Comparison of ENCODE assay signal across 12 cellular contexts in the genomic region with DNA sequence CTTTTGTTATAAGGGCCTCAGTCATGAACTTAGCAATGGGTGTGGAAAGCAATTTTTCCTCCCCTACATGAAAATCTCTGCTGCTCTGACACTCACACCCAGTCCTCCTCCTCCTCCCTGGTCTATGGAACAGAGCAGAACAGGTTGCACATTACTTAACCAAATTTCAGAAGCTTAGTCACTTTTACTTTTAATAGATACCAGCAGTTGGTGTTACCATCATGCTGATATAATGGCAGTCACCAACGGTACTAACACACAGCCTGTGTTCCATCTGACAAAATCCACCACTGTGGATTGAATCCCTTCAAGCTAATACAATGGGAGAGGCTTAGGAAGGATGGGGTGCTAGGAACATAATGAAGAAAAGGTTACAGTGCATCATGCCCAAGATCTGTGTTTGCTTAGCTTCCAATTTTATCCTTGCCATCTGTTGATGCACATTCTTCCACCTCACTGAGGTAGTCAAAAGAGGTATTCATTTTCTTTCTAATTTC. TPM values are rescaled to one million over a fixed set of nuclear protein-coding genes. Genes with fewer than 3 reads are reported as not detected.
A peak's percentile ranks its signal among the peaks of the same experiment; 100 is the strongest.
DNase-seq lines count a peak whose midpoint lies in the region; ATAC-seq and TF ChIP-seq lines count a peak whose summit lies in the region.
"Had no signal": no experiment of that assay in that cellular context is flagged by ENCODE, and none has a peak within 500 bp of the region (broad histone marks: within the 10 kb centered on the region; RNA-seq: fewer than 3 reads in every experiment).

No MANE protein-coding gene starts in this region.

- no peak for TF ChIP-seq CTCF in VCaP (conservative IDR thresholded peaks at IDR 0.05)

- H3K27ac ChIP-seq in CD8-positive, alpha-beta memory T cell (ENCODE audit: low read depth, low read length), result no peak overlapping the region
- 0 out of 2 replicates have a peak overlapping the region, but pooled peaks have one; percentile 79 for H3K27ac ChIP-seq in VCaP
- H3K27ac ChIP-seq in naive thymus-derived CD4-positive, alpha-beta T cell (ENCODE audit: low read depth, low read length), result no peak overlapping the region

- H3K4me3 ChIP-seq in CD8-positive, alpha-beta memory T cell (ENCODE audit: low read length), result no peak overlapping the region
- H3K4me3 ChIP-seq in naive thymus-derived CD4-positive, alpha-beta T cell (ENCODE audit: low read length), result no peak overlapping the region
- H3K4me3 ChIP-seq: coronary artery, HAP-1 had no signal

- ATAC-seq in naive thymus-derived CD4-positive, alpha-beta T cell, result no peak
- no peak for ATAC-seq in GM21723 (IDR thresholded peaks at IDR 0.05; ENCODE audit: unreplicated experiment)

- intact Hi-C loops in naive thymus-derived CD4-positive, alpha-beta T cell (cut with micrococcal nuclease), result loop anchor here in 1 of 2 donors (5.0 kb wide), 1 partner anchor 36 kb away; no protein-coding TSS in a partner anchor
- intact Hi-C loops in activated T-helper 1 cell treated with anti-CD3 and anti-CD28 coated beads, Interleukin-12 subunit alpha, Interleukin-12 subunit beta, Interleukin-2, Interleukin-4 antibody, amounts not matched to agents 30 ng/mL and 10 ng/mL and 1 ng/mL, durations not matched to agents 14 hours and 24 hours and 36 hours (cut with micrococcal nuclease), result loop anchor here (5.0 kb wide), 1 partner anchor 36 kb away; no protein-coding TSS in a partner anchor

- no peak overlapping the region for H3K4me3 Mint-ChIP-seq in CD8-positive, alpha-beta memory T cell
- peak overlapping the region in 4 of 10 donors; percentile 4 to 10 (median 6) for H3K4me3 Mint-ChIP-seq in naive thymus-derived CD4-positive, alpha-beta T cell
- no peak overlapping the region for H3K4me3 Mint-ChIP-seq in activated T-helper 1 cell treated with anti-CD3 and anti-CD28 coated beads, Interleukin-12 subunit alpha, Interleukin-12 subunit beta, Interleukin-2, Interleukin-4 antibody, amounts not matched to agents 30 ng/mL and 10 ng/mL and 1 ng/mL, durations not matched to agents 14 hours and 24 hours and 36 hours

- DNase-seq in CD8-positive, alpha-beta memory T cell, result no peak
- DNase-seq in HT-29 (ENCODE audit: low spot score), result peak; percentile 31
- no peak for DNase-seq in naive thymus-derived CD4-positive, alpha-beta T cell
- DNase-seq in NOMO-1 treated with dmso at 0.1 percent for 144 hours (lab: John Stamatoyannopoulos, UW; ENCODE audit: unreplicated experiment), result no peak
- no peak for DNase-seq in RKO (ENCODE audit: low spot score)
- no peak for DNase-seq in activated T-helper 1 cell treated with anti-CD3 and anti-CD28 coated beads, Interleukin-12 subunit alpha, Interleukin-12 subunit beta, Interleukin-2, Interleukin-4 antibody, amounts not matched to agents 30 ng/mL and 10 ng/mL and 1 ng/mL, durations not matched to agents 14 hours and 24 hours and 36 hours (ENCODE audit: low spot score)
- DNase-seq: glutamatergic neuron, NCI-H2029 treated with DMSO at 0.1 percent for 48 hours had no signal

- no peaks in the 10 kb centered on the region for H3K27me3 ChIP-seq in CD8-positive, alpha-beta memory T cell (ENCODE audit: insufficient read depth, low read length, poor library complexity, severe bottlenecking)
- H3K27me3 ChIP-seq in naive thymus-derived CD4-positive, alpha-beta T cell (ENCODE audit: control insufficient read depth in 2 of 2, insufficient read depth in 2 of 2, low read length in 2 of 2), result no peaks in the 10 kb centered on the region

- peaks cover 6% of the 10 kb centered on the region for H3K36me3 ChIP-seq in CD8-positive, alpha-beta memory T cell (ENCODE audit: insufficient read depth, low read length)
- H3K36me3 ChIP-seq in naive thymus-derived CD4-positive, alpha-beta T cell (ENCODE audit: control insufficient read depth in 2 of 3, insufficient read depth in 3 of 3, low read length in 3 of 3), result peaks cover 0 to 10% (median 2%) of the 10 kb centered on the region in 3 experiments

- H3K27ac Mint-ChIP-seq in CD8-positive, alpha-beta memory T cell, result peak overlapping the region in 7 of 8 donors; percentile 25 to 82 (median 76)
- peak overlapping the region in 8 of 9 donors; percentile 26 to 92 (median 84) for H3K27ac Mint-ChIP-seq in naive thymus-derived CD4-positive, alpha-beta T cell
- no peak overlapping the region for H3K27ac Mint-ChIP-seq in activated T-helper 1 cell treated with anti-CD3 and anti-CD28 coated beads, Interleukin-12 subunit alpha, Interleukin-12 subunit beta, Interleukin-2, Interleukin-4 antibody, amounts not matched to agents 30 ng/mL and 10 ng/mL and 1 ng/mL, durations not matched to agents 14 hours and 24 hours and 36 hours

- H3K9me3 Mint-ChIP-seq in CD8-positive, alpha-beta memory T cell, result no peaks in the 10 kb centered on the region
- H3K9me3 Mint-ChIP-seq in naive thymus-derived CD4-positive, alpha-beta T cell, result peaks cover 0 to 2% (median 0%) of the 10 kb centered on the region in 11 donors
- H3K9me3 Mint-ChIP-seq in activated T-helper 1 cell treated with anti-CD3 and anti-CD28 coated beads, Interleukin-12 subunit alpha, Interleukin-12 subunit beta, Interleukin-2, Interleukin-4 antibody, amounts not matched to agents 30 ng/mL and 10 ng/mL and 1 ng/mL, durations not matched to agents 14 hours and 24 hours and 36 hours, result no peaks in the 10 kb centered on the region

- H3K4me1 ChIP-seq in CD8-positive, alpha-beta memory T cell (ENCODE audit: insufficient read depth, low read length), result peaks cover 75% of the 10 kb centered on the region
- H3K4me1 ChIP-seq in naive thymus-derived CD4-positive, alpha-beta T cell (ENCODE audit: control insufficient read depth in 2 of 2, insufficient read depth in 2 of 2, low read length in 2 of 2), result peaks cover 46 to 67% of the 10 kb centered on the region in 2 donors

- H3K36me3 Mint-ChIP-seq in CD8-positive, alpha-beta memory T cell, result peaks cover 0 to 8% (median 8%) of the 10 kb centered on the region in 3 donors
- H3K36me3 Mint-ChIP-seq in naive thymus-derived CD4-positive, alpha-beta T cell, result peaks cover 0 to 24% (median 6%) of the 10 kb centered on the region in 5 donors
- peaks cover 35% of the 10 kb centered on the region for H3K36me3 Mint-ChIP-seq in activated T-helper 1 cell treated with anti-CD3 and anti-CD28 coated beads, Interleukin-12 subunit alpha, Interleukin-12 subunit beta, Interleukin-2, Interleukin-4 antibody, amounts not matched to agents 30 ng/mL and 10 ng/mL and 1 ng/mL, durations not matched to agents 14 hours and 24 hours and 36 hours (ENCODE audit: low read depth)

- POLR2A ChIA-PET in CD8-positive, alpha-beta memory T cell (lab: Charles Lee), result interaction anchor here (1.0 kb wide), 1 partner anchor 10 kb away, joined by 4 read pairs; a partner anchor contains a TSS
- POLR2A ChIA-PET in naive thymus-derived CD4-positive, alpha-beta T cell (lab: Charles Lee), result interaction anchor here (0.7 to 3.6 kb wide), 4 partner anchors 9 to 1056 kb away, joined by 3 to 22 read pairs (median 3); a partner anchor contains a TSS

- CTCF ChIA-PET in CD8-positive, alpha-beta memory T cell (lab: Charles Lee), result interaction anchor here (1.3 to 2.0 kb wide), 2 partner anchors 9 to 20 kb away, joined by 5 to 7 read pairs; a partner anchor contains a TSS
- CTCF ChIA-PET in naive thymus-derived CD4-positive, alpha-beta T cell (lab: Charles Lee), result interaction anchor here (0.8 to 2.0 kb wide), 2 partner anchors 9 to 284 kb away, joined by 3 to 7 read pairs; no protein-coding TSS in a partner anchor

- no peaks in the 10 kb centered on the region for H3K27me3 Mint-ChIP-seq in CD8-positive, alpha-beta memory T cell
- H3K27me3 Mint-ChIP-seq in naive thymus-derived CD4-positive, alpha-beta T cell, result no peaks in the 10 kb centered on the region
- H3K27me3 Mint-ChIP-seq in activated T-helper 1 cell treated with anti-CD3 and anti-CD28 coated beads, Interleukin-12 subunit alpha, Interleukin-12 subunit beta, Interleukin-2, Interleukin-4 antibody, amounts not matched to agents 30 ng/mL and 10 ng/mL and 1 ng/mL, durations not matched to agents 14 hours and 24 hours and 36 hours (ENCODE audit: insufficient read depth), result no peaks in the 10 kb centered on the region

- no peaks in the 10 kb centered on the region for H3K9me3 ChIP-seq in CD8-positive, alpha-beta memory T cell (ENCODE audit: low read length)
- no peaks in the 10 kb centered on the region for H3K9me3 ChIP-seq in naive thymus-derived CD4-positive, alpha-beta T cell (ENCODE audit: control insufficient read depth in 2 of 3, low read length in 3 of 3)
- H3K9me3 ChIP-seq: HAP-1 had no signal

- H3K4me1 Mint-ChIP-seq in CD8-positive, alpha-beta memory T cell, result peaks cover 74 to 85% (median 84%) of the 10 kb centered on the region in 3 donors
- peaks cover 61 to 93% (median 83%) of the 10 kb centered on the region in 7 donors for H3K4me1 Mint-ChIP-seq in naive thymus-derived CD4-positive, alpha-beta T cell
- peaks cover 77% of the 10 kb centered on the region for H3K4me1 Mint-ChIP-seq in activated T-helper 1 cell treated with anti-CD3 and anti-CD28 coated beads, Interleukin-12 subunit alpha, Interleukin-12 subunit beta, Interleukin-2, Interleukin-4 antibody, amounts not matched to agents 30 ng/mL and 10 ng/mL and 1 ng/mL, durations not matched to agents 14 hours and 24 hours and 36 hours (ENCODE audit: low read depth)

RNA-seq across cellular contexts. Expression of a gene that starts 9.8 kb away (rescaled TPM):
- total RNA-seq in CD8-positive, alpha-beta memory T cell, result 1,000 to 10,000 TPM; 3,313 to 3,378 TPM
- polyA plus RNA-seq in CD8-positive, alpha-beta memory T cell, result 2,788 TPM
- 1,597 and 1,598 TPM in 2 replicates for total RNA-seq in HT-29 (2014; rRNA removed; shearing (Covaris generic))
- over 10,000 TPM in 2 of 5 experiments, 1,000 to 10,000 TPM in 3; 4,230 to 13,134 (median 7,796) TPM for total RNA-seq in naive thymus-derived CD4-positive, alpha-beta T cell
- polyA plus RNA-seq in naive thymus-derived CD4-positive, alpha-beta T cell, result 1,000 to 10,000 TPM; 3,943 to 4,894 TPM
- total RNA-seq in activated T-helper 1 cell treated with anti-CD3 and anti-CD28 coated beads, Interleukin-12 subunit alpha, Interleukin-12 subunit beta, Interleukin-2, Interleukin-4 antibody, amounts not matched to agents 30 ng/mL and 10 ng/mL and 1 ng/mL, durations not matched to agents 14 hours and 24 hours and 36 hours, result 2,353 and 2,360 TPM in 2 replicates
